In genomic region chr5:82356808-82357671, GRCh38 we compare ENCODE assay signal across 8 cellular contexts.
A peak's percentile ranks its signal among the peaks of the same experiment; 100 is the strongest.
DNase-seq lines count a peak whose midpoint lies in the region; ATAC-seq, FAIRE-seq and TF ChIP-seq lines count a peak whose summit lies in the region.

No MANE protein-coding gene starts in this region.

- H3K27me3 ChIP-seq in parathyroid adenoma (ENCODE audit: control insufficient read depth, insufficient read depth, low read length) (no peaks in the 10 kb centered on the region), upper lobe of left lung (no peaks in the 10 kb centered on the region)

- in situ Hi-C loops in KBM-7 (cut with MboI; ENCODE audit: low pct_unique_long_range_greater_than_20kb, low sequenced_read_pairs) = loop anchor here (25.0 kb wide), 1 partner anchor 280 kb away; no protein-coding TSS in a partner anchor

- H3K36me3 ChIP-seq in parathyroid adenoma (ENCODE audit: control insufficient read depth, insufficient read depth, low read length) (no peaks in the 10 kb centered on the region), upper lobe of left lung (no peaks in the 10 kb centered on the region)

- no peaks in the 10 kb centered on the region for H3K27me3 Mint-ChIP-seq in activated CD8-positive, alpha-beta T cell treated with anti-CD3 and anti-CD28 coated beads for 36 hours

- CTCF ChIA-PET in activated CD8-positive, alpha-beta T cell treated with anti-CD3 and anti-CD28 coated beads for 36 hours (lab: Charles Lee) = no interaction called here

- 9 to 10% methylated on average over 14 of the region's 14 CpGs for WGBS in upper lobe of left lung, 2 donors

- peak overlapping the region; percentile 37 for H3K27ac ChIP-seq in parathyroid adenoma
- H3K27ac ChIP-seq in upper lobe of left lung = peak overlapping the region; percentile 61 to 82 (median 68)

- H3K27ac Mint-ChIP-seq in activated CD8-positive, alpha-beta T cell treated with anti-CD3 and anti-CD28 coated beads for 36 hours = peak overlapping the region; percentile 91

- peak; percentile 87 for ATAC-seq in activated CD8-positive, alpha-beta T cell treated with anti-CD3 and anti-CD28 coated beads for 36 hours
- ATAC-seq in upper lobe of left lung (ENCODE audit: low FRiP score in 2 of 2) = peak; percentile 93 to 95

- no peaks in the 10 kb centered on the region for H3K79me2 ChIP-seq in parathyroid adenoma

- H3K4me1 ChIP-seq in parathyroid adenoma = no peaks in the 10 kb centered on the region
- peaks cover 27 to 43% (median 36%) of the 10 kb centered on the region in 4 donors for H3K4me1 ChIP-seq in upper lobe of left lung

- TF ChIP-seq CTCF in activated CD8-positive, alpha-beta T cell treated with anti-CD3 and anti-CD28 coated beads for 36 hours (IDR thresholded peaks at IDR 0.05) = no peak
- TF ChIP-seq CTCF in parathyroid adenoma (IDR thresholded peaks at IDR 0.05) (no peak), upper lobe of left lung (IDR thresholded peaks at IDR 0.05) (no peak)

- H3K9ac ChIP-seq in parathyroid adenoma = no peak overlapping the region

- H3K4me3 Mint-ChIP-seq in activated CD8-positive, alpha-beta T cell treated with anti-CD3 and anti-CD28 coated beads for 36 hours = peak overlapping the region; percentile 58

- peaks cover 24% of the 10 kb centered on the region for H3K4me1 Mint-ChIP-seq in activated CD8-positive, alpha-beta T cell treated with anti-CD3 and anti-CD28 coated beads for 36 hours (ENCODE audit: low read depth)

- TF ChIP-seq EP300 in upper lobe of left lung (IDR thresholded peaks at IDR 0.05) = peak in 2 of 4 donors; percentile 66 to 72

- POLR2A ChIA-PET in activated CD8-positive, alpha-beta T cell treated with anti-CD3 and anti-CD28 coated beads for 36 hours (lab: Charles Lee) = interaction anchor here (0.6 to 1.1 kb wide), 5 partner anchors 9 to 627 kb away, joined by 3 read pairs; no protein-coding TSS in a partner anchor

- H2AFZ ChIP-seq in parathyroid adenoma = no peak overlapping the region

- peak in 1 of 4 donors; percentile 31 for TF ChIP-seq POLR2A in upper lobe of left lung (IDR thresholded peaks at IDR 0.05)

- DNase-seq in GM19239 (ENCODE audit: insufficient read length, low spot score) (no peak), KBM-7 (peak; percentile 97), upper lobe of left lung (peak in 1 of 2 donors; percentile 75), NCI-H1105 (lab: John Stamatoyannopoulos, UW) (no peak), posterior cingulate gyrus (no peak)
- DNase-seq in activated CD8-positive, alpha-beta T cell treated with anti-CD3 and anti-CD28 coated beads for 36 hours = peak; percentile 88

- H3K4me3 ChIP-seq in parathyroid adenoma (ENCODE audit: low read depth, low read length) (no peak overlapping the region), upper lobe of left lung (no peak overlapping the region)

- FAIRE-seq in GM19239 (lab: Jason Lieb, UNC) (peak; percentile 8), endometrium (lab: Jason Lieb, UNC) (peak; percentile 33)

- H3K9me3 ChIP-seq in parathyroid adenoma (ENCODE audit: control insufficient read depth, low read length) = no peaks in the 10 kb centered on the region
- H3K9me3 ChIP-seq in upper lobe of left lung = no peaks in the 10 kb centered on the region

- H3K36me3 Mint-ChIP-seq in activated CD8-positive, alpha-beta T cell treated with anti-CD3 and anti-CD28 coated beads for 36 hours (ENCODE audit: low read depth) = no peaks in the 10 kb centered on the region

- H3K4me2 ChIP-seq in parathyroid adenoma (ENCODE audit: low read length) = no peak overlapping the region

- intact Hi-C loops in activated CD8-positive, alpha-beta T cell treated with anti-CD3 and anti-CD28 coated beads for 36 hours (cut with micrococcal nuclease) = loop anchor here (5.0 to 10.0 kb wide), 3 partner anchors 138 to 320 kb away; no protein-coding TSS in a partner anchor
- intact Hi-C loops in posterior cingulate gyrus (cut with DNase I) = loop anchor here (10.0 kb wide), 2 partner anchors 288 to 438 kb away; no protein-coding TSS in a partner anchor

- no peaks in the 10 kb centered on the region for H3K9me3 Mint-ChIP-seq in activated CD8-positive, alpha-beta T cell treated with anti-CD3 and anti-CD28 coated beads for 36 hours

Comparison
In these comparisons a context has a peak if more than half of its experiments do, and no peak if none do; other contexts are left out.
1. DNase-seq: peak in KBM-7 (single experiment) and activated CD8-positive, alpha-beta T cell treated with anti-CD3 and anti-CD28 coated beads for 36 hours (single experiment); none in GM19239 (single experiment), NCI-H1105 (single experiment) and posterior cingulate gyrus (0 of 10).